ENCODE assay signal across 15 cellular contexts in genomic region chrX:7262551-7262950, GRCh38.
DNase-seq lines count a peak whose midpoint lies in the region; ATAC-seq, FAIRE-seq and TF ChIP-seq lines count a peak whose summit lies in the region.
"Had no signal": no experiment of that assay in that cellular context is flagged by ENCODE, and none has a peak within 500 bp of the region (broad histone marks: within the 10 kb centered on the region; RNA-seq: fewer than 3 reads in every experiment).

No MANE protein-coding gene starts in this region.

- H3K27me3 ChIP-seq in OCI-LY1 (ENCODE audit: insufficient read depth, low read length) (no peaks in the 10 kb centered on the region), gastroesophageal sphincter (no peaks in the 10 kb centered on the region)

- H4K20me1 ChIP-seq in OCI-LY1 (ENCODE audit: insufficient read depth, low read length) = no peaks in the 10 kb centered on the region

- no peaks in the 10 kb centered on the region for H3K9me3 Mint-ChIP-seq in stimulated activated memory B cell treated with anti-CD40 and anti-IgM and Interleukin-4, amounts not matched to agents 10 μg/mL and 1 μg/mL and 100 μg/mL, for 72 hours

- TF ChIP-seq CTCF in OCI-LY1 (IDR thresholded peaks at IDR 0.05; ENCODE audit: low read length) = no peak
- TF ChIP-seq CTCF in gastroesophageal sphincter (IDR thresholded peaks at IDR 0.05) = no peak

- no peak for TF ChIP-seq EP300 in gastroesophageal sphincter (IDR thresholded peaks at IDR 0.05)

- ATAC-seq in left colon = peak; percentile 59
- no peak for ATAC-seq in stimulated activated memory B cell treated with anti-CD40 and anti-IgM and Interleukin-4, amounts not matched to agents 10 μg/mL and 1 μg/mL and 100 μg/mL, for 72 hours
- ATAC-seq in gastroesophageal sphincter = no peak

- H3K27ac Mint-ChIP-seq in stimulated activated memory B cell treated with anti-CD40 and anti-IgM and Interleukin-4, amounts not matched to agents 10 μg/mL and 1 μg/mL and 100 μg/mL, for 72 hours = peak overlapping the region; percentile 48
- H3K27ac Mint-ChIP-seq: CD4-positive, CD25-positive, alpha-beta regulatory T cell had no signal

- H3F3A ChIP-seq in OCI-LY1 (ENCODE audit: insufficient read depth, low read length) = no peaks in the 10 kb centered on the region

- peaks cover 5% of the 10 kb centered on the region; the same call in 1 of the 2 replicates for H3K36me3 ChIP-seq in OCI-LY1 (ENCODE audit: insufficient read depth, low read length)
- peaks cover 0 to 1% of the 10 kb centered on the region in 2 donors for H3K36me3 ChIP-seq in gastroesophageal sphincter

- H3K36me3 Mint-ChIP-seq in stimulated activated memory B cell treated with anti-CD40 and anti-IgM and Interleukin-4, amounts not matched to agents 10 μg/mL and 1 μg/mL and 100 μg/mL, for 72 hours = peaks cover 19% of the 10 kb centered on the region

- peaks cover 39% of the 10 kb centered on the region for H3K4me1 ChIP-seq in OCI-LY1 (ENCODE audit: insufficient read depth, low read length, severe bottlenecking)
- H3K4me1 ChIP-seq in gastroesophageal sphincter = no peaks in the 10 kb centered on the region

- H3K9me3 ChIP-seq in OCI-LY1 (ENCODE audit: low read length) = no peaks in the 10 kb centered on the region
- H3K9me3 ChIP-seq in gastroesophageal sphincter = no peaks in the 10 kb centered on the region

- no peak overlapping the region for H3K9ac ChIP-seq in OCI-LY1 (ENCODE audit: low read length)

- no peak overlapping the region for H2AFZ ChIP-seq in OCI-LY1 (ENCODE audit: low read length)

- H3K4me3 ChIP-seq in OCI-LY1 (ENCODE audit: low read depth, low read length, poor library complexity, severe bottlenecking) (no peak overlapping the region), gastroesophageal sphincter (no peak overlapping the region)

- TF ChIP-seq POLR2A in GM12892 (IDR thresholded peaks at IDR 0.05; ENCODE audit: low read depth, low read length) (no peak), gastroesophageal sphincter (IDR thresholded peaks at IDR 0.05) (no peak)

- no peaks in the 10 kb centered on the region for H3K9me2 ChIP-seq in OCI-LY1 (ENCODE audit: low read depth, low read length)

- no peak overlapping the region for H3K4me2 ChIP-seq in OCI-LY1 (ENCODE audit: low read length)

- peaks cover 28% of the 10 kb centered on the region for H3K4me1 Mint-ChIP-seq in stimulated activated memory B cell treated with anti-CD40 and anti-IgM and Interleukin-4, amounts not matched to agents 10 μg/mL and 1 μg/mL and 100 μg/mL, for 72 hours
- H3K4me1 Mint-ChIP-seq: CD4-positive, CD25-positive, alpha-beta regulatory T cell had no signal

- H3K4me3 Mint-ChIP-seq in stimulated activated memory B cell treated with anti-CD40 and anti-IgM and Interleukin-4, amounts not matched to agents 10 μg/mL and 1 μg/mL and 100 μg/mL, for 72 hours = no peak overlapping the region
- H3K4me3 Mint-ChIP-seq: CD4-positive, CD25-positive, alpha-beta regulatory T cell had no signal

- FAIRE-seq in GM12892 (lab: Jason Lieb, UNC) = peak; percentile 30
- FAIRE-seq: H54 had no signal

- no peaks in the 10 kb centered on the region for H3K27me3 Mint-ChIP-seq in stimulated activated memory B cell treated with anti-CD40 and anti-IgM and Interleukin-4, amounts not matched to agents 10 μg/mL and 1 μg/mL and 100 μg/mL, for 72 hours
- H3K27me3 Mint-ChIP-seq: CD4-positive, CD25-positive, alpha-beta regulatory T cell had no signal

- H3K27ac ChIP-seq in OCI-LY1 (ENCODE audit: low read depth, low read length, poor library complexity, severe bottlenecking) = peak overlapping the region; percentile 86
- no peak overlapping the region for H3K27ac ChIP-seq in gastroesophageal sphincter

- no peaks in the 10 kb centered on the region for H3K79me2 ChIP-seq in OCI-LY1 (ENCODE audit: insufficient read depth, low read length)

- intact Hi-C loops in left colon (cut with DNase I, micrococcal nuclease) = no loop called here

- DNase-seq in GM12892 (ENCODE audit: insufficient read length) (no peak), left colon (no peak), NCI-H2029 treated with DMSO at 0.1 percent for 48 hours (lab: John Stamatoyannopoulos, UW) (no peak)
- DNase-seq in stimulated activated naive CD4-positive, alpha-beta T cell (lab: John Stamatoyannopoulos, UW) = no peak
- DNase-seq: CD4-positive, CD25-positive, alpha-beta regulatory T cell; DMS153; KG1; NCI-H1417 treated with DMSO at 0.1 percent for 48 hours; NCI-H187 treated with DMSO at 0.1 percent for 48 hours; NK-92 treated with Interleukin-12 subunit alpha and Interleukin-12 subunit beta, amount 100 ng/mL, for 24 hours; SHP77 had no signal
